9 cellular contexts compared by ENCODE assay signal in genomic region chrX:49878834-49879655, GRCh38. TPM values are rescaled to one million over a fixed set of nuclear protein-coding genes. Genes with fewer than 3 reads are reported as not detected.
A peak's percentile ranks its signal among the peaks of the same experiment; 100 is the strongest.
DNase-seq lines count a peak whose midpoint lies in the region; ATAC-seq, FAIRE-seq and TF ChIP-seq lines count a peak whose summit lies in the region.
"Had no signal": no experiment of that assay in that cellular context is flagged by ENCODE, and none has a peak within 500 bp of the region (broad histone marks: within the 10 kb centered on the region; RNA-seq: fewer than 3 reads in every experiment).

Gene USP27X, plus strand, starts transcription at chrX:49879484. Its CDS starts 824 bp downstream, at chrX:49880308.

- H3K27me3 ChIP-seq in BJ (ENCODE audit: control insufficient read depth, insufficient read depth, low read length) (no peaks in the 10 kb centered on the region), liver (ENCODE audit: control insufficient read depth in 4 of 4, insufficient read depth in 4 of 4, low read length in 3 of 4) (no peaks in the 10 kb centered on the region)

- POLR2A ChIA-PET in BJ (lab: Charles Lee) = no interaction called here

- peak within 1 kb of the TSS; percentile 48 to 66 for H3K27ac ChIP-seq in liver (ENCODE audit: low read depth in 1 of 2, low read length in 2 of 2)

- peak; percentile 6 to 12 for TF ChIP-seq RAD21 in liver (IDR thresholded peaks at IDR 0.05)

- peak; percentile 90 for ATAC-seq in HG03439 (IDR thresholded peaks at IDR 0.05; ENCODE audit: unreplicated experiment)

- WGBS in liver = 1% methylated on average over 60 of the region's 60 CpGs

- H3K4me3 ChIP-seq in BJ (ENCODE audit: low read depth, low read length) (peak within 1 kb of the TSS; percentile 67), liver (ENCODE audit: low read depth in 1 of 3, low read length in 3 of 3) (peak within 1 kb of the TSS; percentile 5 to 77 (median 57))

- H3K4me1 ChIP-seq in liver (ENCODE audit: control insufficient read depth in 4 of 4, insufficient read depth in 4 of 4, low read length in 3 of 4) = peaks cover 3 to 15% (median 7%) of the 10 kb centered on the region in 4 donors

- DNase-seq in BJ (ENCODE audit: low read depth) (peak; percentile 47), GM19239 (ENCODE audit: insufficient read length, low spot score) (peak; percentile 59), NCI-H524 treated with DMSO at 0.1 percent for 48 hours (lab: John Stamatoyannopoulos, UW) (peak; percentile 83), dedifferentiated amniotic fluid mesenchymal stem cell (ENCODE audit: extremely low spot score) (peak; percentile 58)
- peak; percentile 73 for DNase-seq in activated CD4-positive, alpha-beta T cell treated with anti-CD3 and anti-CD28 coated beads, Interleukin-2, amount 50 U/mL, for 1 hour
- DNase-seq in stimulated activated CD4-positive, alpha-beta T cell treated with anti-CD3 and anti-CD28 coated beads, Interleukin-4, amount 100 ng/mL, for 1 hour = peak; percentile 69

- no peaks in the 10 kb centered on the region for H3K36me3 ChIP-seq in BJ (ENCODE audit: control insufficient read depth, insufficient read depth, low read length)
- H3K36me3 ChIP-seq in liver (ENCODE audit: control insufficient read depth in 4 of 4, insufficient read depth in 3 of 4, low read depth in 1 of 4, low read length in 3 of 4) = no peaks in the 10 kb centered on the region

- peak; percentile 53 for TF ChIP-seq CTCF in BJ (IDR thresholded peaks at IDR 0.05; ENCODE audit: insufficient read depth, low read depth, low read length)
- peak; percentile 38 for TF ChIP-seq CTCF in liver (IDR thresholded peaks at IDR 0.05; ENCODE audit: low read depth, low read length, missing input control)

- H3K9me3 ChIP-seq in liver (ENCODE audit: control insufficient read depth in 4 of 4, low read length in 3 of 4) = no peaks in the 10 kb centered on the region

- peak within 1 kb of the TSS in 1 of 2 donors; percentile 13 for H3K9ac ChIP-seq in liver (ENCODE audit: low read depth in 1 of 2, low read length in 2 of 2)

- CTCF ChIA-PET in BJ (lab: Yijun Ruan, JAX) = interaction anchor here (0.6 to 1.6 kb wide), 5 partner anchors 29 to 43 kb away, joined by 3 to 4 read pairs (median 3); partner anchors contain the start of gene CLCN5

- FAIRE-seq in GM19239 (lab: Jason Lieb, UNC) = peak; percentile 78
- FAIRE-seq: colon had no signal

TF ChIP-seq in liver, 16 proteins besides CTCF, POLR2A, EP300 and RAD21:
- TF ChIP-seq REST (IDR thresholded peaks at IDR 0.05) (peak; percentile 25), RXRA (IDR thresholded peaks at IDR 0.05) (peak in 1 of 2 donors; percentile 7), MAX (IDR thresholded peaks at IDR 0.05) (no peak), NR2F2 (IDR thresholded peaks at IDR 0.05) (no peak), SP1 (IDR thresholded peaks at IDR 0.05) (peak; percentile 27), HNF4G (IDR thresholded peaks at IDR 0.05) (no peak), HNF4A (conservative IDR thresholded peaks at IDR 0.05) (no peak)

RNA-seq across cellular contexts. Expression of gene USP27X, which starts in this region (rescaled TPM):
- polyA plus RNA-seq in BJ (2011; rRNA removed) (3.0 and 3.4 TPM in 2 replicates), liver (under 1 TPM; 0.26 to 0.93 TPM)
- 3.2 and 3.3 TPM in 2 replicates for polyA minus RNA-seq in BJ (2011; rRNA and poly(A)+ RNA removed)
- 1 to 10 TPM; 1.4 to 4.7 TPM for total RNA-seq in liver

Comparison
In these comparisons a context has a peak if more than half of its experiments do, and no peak if none do; other contexts are left out.
1. Peak in every context shown above with its lines: DNase-seq, ATAC-seq, H3K4me3 ChIP-seq and H3K27ac ChIP-seq.